Comparison of ENCODE assay signal across 28 cellular contexts in the genomic region with DNA sequence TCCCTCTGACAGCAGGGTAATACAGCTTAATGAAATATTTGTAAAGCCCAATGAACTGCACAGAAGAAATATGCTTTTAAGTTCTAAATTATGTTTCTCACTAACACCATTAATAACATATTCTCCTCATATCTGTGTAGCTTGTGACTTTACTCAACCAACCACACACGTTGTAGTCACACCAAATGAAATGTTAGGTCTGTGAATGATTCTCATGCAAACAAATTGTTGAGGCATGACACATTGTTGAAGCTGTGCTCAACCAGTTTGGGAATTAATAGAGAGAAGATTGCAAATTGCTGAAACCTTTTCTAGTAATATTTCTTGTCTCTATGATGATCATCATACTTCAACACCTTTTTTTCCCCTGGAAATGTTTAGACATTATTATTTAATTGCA.
DNase-seq lines count a peak whose midpoint lies in the region; ATAC-seq, FAIRE-seq and TF ChIP-seq lines count a peak whose summit lies in the region.
"Had no signal": no experiment of that assay in that cellular context is flagged by ENCODE, and none has a peak within 500 bp of the region (broad histone marks: within the 10 kb centered on the region; RNA-seq: fewer than 3 reads in every experiment).

No MANE protein-coding gene starts in this region.

- no peak for ATAC-seq in HG02623 (IDR thresholded peaks at IDR 0.05; ENCODE audit: unreplicated experiment)
- ATAC-seq: A549; activated CD8-positive, alpha-beta T cell treated with anti-CD3 and anti-CD28 coated beads for 36 hours; heart left ventricle; left ventricle myocardium superior; Panc1 had no signal

- peak; percentile 46 for FAIRE-seq in HTR-8/SVneo (lab: Jason Lieb, UNC)
- FAIRE-seq: A549 had no signal

- peak; percentile 36 for DNase-seq in AG08395 (ENCODE audit: low spot score)
- DNase-seq in HTR-8/SVneo (ENCODE audit: insufficient read length, low spot score): no peak
- peak; percentile 29 for DNase-seq in brain microvascular endothelial cell
- peak; percentile 55 for DNase-seq in kidney epithelial cell (ENCODE audit: low read depth)
- no peak for DNase-seq in SKM-1 (lab: John Stamatoyannopoulos, UW; ENCODE audit: unreplicated experiment)
- no peak for DNase-seq in SJCRH30
- DNase-seq in DMS79 treated with DMSO at 0.1 percent for 48 hours (lab: John Stamatoyannopoulos, UW): no peak
- DNase-seq: activated CD4-positive, CD25-positive, alpha-beta regulatory T cell; activated CD8-positive, alpha-beta T cell treated with anti-CD3 and anti-CD28 coated beads for 36 hours; activated T-cell treated with anti-CD3 and anti-CD28 coated beads, Interleukin-2, amount 50 U/mL, for 1 hour; amniotic stem cell; cerebellar nuclear complex; effector CD8-positive, alpha-beta T cell; GDM1; heart left ventricle; KG1; left ventricle myocardium superior; MV-4-11; NCI-H187 treated with DMSO at 0.1 percent for 48 hours; NCI-H345; stimulated activated CD4-positive, alpha-beta T cell treated with anti-CD3 and anti-CD28 coated beads, Interleukin-12 subunit alpha, Interleukin-12 subunit beta, amount 100 ng/mL, for 4 hours; T1000 had no signal

- in situ Hi-C loops in brain microvascular endothelial cell (cut with HindIII; ENCODE audit: low pct_ligation_motif_present, low sequenced_read_pairs): no loop called here

- peaks cover 8% of the 10 kb centered on the region; the same call in 1 of the 2 replicates for H3K9me3 ChIP-seq in SJCRH30 (replicated peaks)
- H3K9me3 ChIP-seq: A549 had no signal

- no peak overlapping the region for H3K4me3 ChIP-seq in brain microvascular endothelial cell (ENCODE audit: low read depth, low read length)
- H3K4me3 ChIP-seq in kidney epithelial cell (ENCODE audit: low read depth, low read length): no peak overlapping the region
- no peak overlapping the region for H3K4me3 ChIP-seq in SJCRH30
- H3K4me3 ChIP-seq: A549, heart left ventricle, neural progenitor cell, SK-N-MC had no signal

- no peaks in the 10 kb centered on the region for H3K27me3 ChIP-seq in brain microvascular endothelial cell (replicated peaks)
- H3K27me3 ChIP-seq in kidney epithelial cell (ENCODE audit: control insufficient read depth, insufficient read depth, low read length): no peaks in the 10 kb centered on the region
- H3K27me3 ChIP-seq in SJCRH30: no peaks in the 10 kb centered on the region
- H3K27me3 ChIP-seq: heart left ventricle, neural progenitor cell had no signal

- H3K36me3 ChIP-seq in brain microvascular endothelial cell (replicated peaks): no peaks in the 10 kb centered on the region
- H3K36me3 ChIP-seq in kidney epithelial cell (ENCODE audit: control insufficient read depth, insufficient read depth, low read length): no peaks in the 10 kb centered on the region
- no peaks in the 10 kb centered on the region for H3K36me3 ChIP-seq in SJCRH30
- H3K36me3 ChIP-seq: heart left ventricle, neural progenitor cell had no signal

- H3K27ac ChIP-seq in brain microvascular endothelial cell (no peak overlapping the region), SJCRH30 (no peak overlapping the region)
- H3K27ac ChIP-seq: A549, C4-2B, heart left ventricle, neural progenitor cell, SK-N-MC had no signal

- no peaks in the 10 kb centered on the region for H3K4me1 ChIP-seq in SJCRH30
- H3K4me1 ChIP-seq: A549, heart left ventricle, neural progenitor cell had no signal

- TF ChIP-seq CTCF in brain microvascular endothelial cell (IDR thresholded peaks at IDR 0.05; ENCODE audit: low read depth, low read length, missing control alignments) (no peak), kidney epithelial cell (IDR thresholded peaks at IDR 0.05; ENCODE audit: insufficient read depth, low read length, poor library complexity, severe bottlenecking) (no peak)

Comparison
In these comparisons a context has a peak if more than half of its experiments do, and no peak if none do; other contexts are left out.
1. DNase-seq: peak in AG08395 (single experiment), brain microvascular endothelial cell (single experiment) and kidney epithelial cell (single experiment); none in HTR-8/SVneo (single experiment), SKM-1 (single experiment), SJCRH30 (0 of 2) and DMS79 treated with DMSO at 0.1 percent for 48 hours (single experiment).